ENCODE assay signal across 19 cellular contexts in genomic region chr11:55697817-55698216, GRCh38.
DNase-seq lines count a peak whose midpoint lies in the region; ATAC-seq and TF ChIP-seq lines count a peak whose summit lies in the region.
"Had no signal": no experiment of that assay in that cellular context is flagged by ENCODE, and none has a peak within 500 bp of the region (broad histone marks: within the 10 kb centered on the region; RNA-seq: fewer than 3 reads in every experiment).

No MANE protein-coding gene starts in this region.

- no peak overlapping the region for H3K9ac ChIP-seq in MM.1S (ENCODE audit: low read length)

- no peaks in the 10 kb centered on the region for H3K9me3 ChIP-seq in MM.1S (replicated peaks; ENCODE audit: insufficient read depth, low read length)
- H3K9me3 ChIP-seq: psoas muscle had no signal

- H3K27ac ChIP-seq in MM.1S (ENCODE audit: low read length) = no peak overlapping the region
- H3K27ac ChIP-seq: psoas muscle had no signal

- no peaks in the 10 kb centered on the region for H3K27me3 ChIP-seq in MM.1S (replicated peaks; ENCODE audit: insufficient read depth, low read length)

- H2AFZ ChIP-seq in MM.1S (ENCODE audit: low read length) = no peak overlapping the region

- DNase-seq in MM.1S = no peak
- no peak for DNase-seq in globus pallidus (ENCODE audit: low spot score)
- no peak for DNase-seq in epidermal melanocyte (ENCODE audit: insufficient read length, low spot score)
- DNase-seq in NCI-H187 treated with DMSO at 0.1 percent for 48 hours (lab: John Stamatoyannopoulos, UW) = no peak
- DNase-seq: activated CD4-positive, alpha-beta T cell treated with anti-CD3 and anti-CD28 coated beads for 1 hour; activated naive CD4-positive, alpha-beta T cell; CD4-positive, alpha-beta memory T cell; DMS79; HCEC 1CT; left cardiac atrium; NCI-H2171 treated with DMSO at 0.1 percent for 48 hours; NCI-H774; nephron progenitor cell; psoas muscle had no signal

- H3F3A ChIP-seq in MM.1S (ENCODE audit: insufficient read depth, low read length) = no peaks in the 10 kb centered on the region

- H3K36me3 ChIP-seq in MM.1S (replicated peaks; ENCODE audit: insufficient read depth, low read length) = no peaks in the 10 kb centered on the region

- no peak for TF ChIP-seq CTCF in MM.1S (IDR thresholded peaks at IDR 0.05; ENCODE audit: low read length)

- ATAC-seq in GM18517 (IDR thresholded peaks at IDR 0.05; ENCODE audit: unreplicated experiment) (peak; percentile 82), GM19438 (IDR thresholded peaks at IDR 0.05; ENCODE audit: low read depth, unreplicated experiment) (peak; percentile 68), HG02588 (IDR thresholded peaks at IDR 0.05; ENCODE audit: unreplicated experiment) (peak; percentile 94), HG03442 (IDR thresholded peaks at IDR 0.05; ENCODE audit: unreplicated experiment) (peak; percentile 88)
- ATAC-seq: left cardiac atrium, Panc1, psoas muscle had no signal

- no peaks in the 10 kb centered on the region for H3K9me2 ChIP-seq in MM.1S (replicated peaks; ENCODE audit: insufficient read depth, low read length)

- H3K79me2 ChIP-seq in MM.1S (ENCODE audit: low read length) = no peaks in the 10 kb centered on the region

- no peaks in the 10 kb centered on the region for H3K4me1 ChIP-seq in MM.1S (ENCODE audit: low read length)
- H3K4me1 ChIP-seq: psoas muscle had no signal

- H3K4me3 ChIP-seq in MM.1S (ENCODE audit: low read length) = no peak overlapping the region
- H3K4me3 ChIP-seq: psoas muscle had no signal

- no peaks in the 10 kb centered on the region for H4K20me1 ChIP-seq in MM.1S (ENCODE audit: insufficient read depth, low read length)

- H3K4me2 ChIP-seq in MM.1S (ENCODE audit: low read depth, low read length) = no peak overlapping the region
